21 cellular contexts compared by ENCODE assay signal in the genomic region with DNA sequence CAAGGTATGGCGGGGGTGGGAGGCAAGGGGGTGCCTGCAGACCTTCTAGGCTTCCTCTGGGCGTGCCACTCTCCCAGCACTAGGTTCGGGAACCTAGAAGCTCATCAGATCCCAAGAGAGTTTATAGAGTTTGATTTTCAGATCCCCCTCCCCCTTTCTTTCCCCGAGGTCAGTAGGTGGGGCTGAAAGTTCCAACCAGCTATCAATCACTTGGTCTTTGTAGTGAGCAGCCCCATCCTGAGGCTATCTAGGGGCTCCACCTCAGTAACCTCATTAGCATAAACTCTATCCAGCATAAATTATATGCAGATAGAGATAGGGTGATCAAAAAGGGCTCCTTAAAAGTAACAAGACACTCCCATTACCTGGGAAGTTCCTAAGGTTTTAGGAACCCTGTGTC. TPM values are rescaled to one million over a fixed set of nuclear protein-coding genes. Genes with fewer than 3 reads are reported as not detected.
DNase-seq lines count a peak whose midpoint lies in the region; ATAC-seq, FAIRE-seq and TF ChIP-seq lines count a peak whose summit lies in the region.
"Had no signal": no experiment of that assay in that cellular context is flagged by ENCODE, and none has a peak within 500 bp of the region (broad histone marks: within the 10 kb centered on the region; RNA-seq: fewer than 3 reads in every experiment).

No MANE protein-coding gene starts in this region.

- no peak overlapping the region for H3K4me2 ChIP-seq in PC-3 (ENCODE audit: low read length)

- H2AFZ ChIP-seq in PC-3 (ENCODE audit: low read length): no peak overlapping the region

- no peaks in the 10 kb centered on the region for H3K9me2 ChIP-seq in PC-3 (replicated peaks; ENCODE audit: low read length)

- H3K27ac ChIP-seq in PC-3 (ENCODE audit: low read length) (no peak overlapping the region), colonic mucosa (peak overlapping the region; percentile 1), pancreas (no peak overlapping the region), RWPE1 (no peak overlapping the region)

- ATAC-seq in PC-3 (no peak), mucosa of descending colon (peak; percentile 29), pancreas (no peak)

- TSS peak; percentile 2 for BruUV-seq in PC-3 (replicated peaks; lab: Mats Ljungman, UMichigan)

- H4K20me1 ChIP-seq in PC-3 (ENCODE audit: low read length): no peaks in the 10 kb centered on the region

- intact Hi-C loops in PC-3 (cut with micrococcal nuclease) (no loop called here), colonic mucosa (cut with DNase I) (no loop called here), mucosa of descending colon (cut with DNase I, micrococcal nuclease) (no loop called here), pancreas (cut with DNase I) (no loop called here)

- no peak for FAIRE-seq in pancreas (lab: Jason Lieb, UNC)
- FAIRE-seq: G401.6, GM12891, H1, HepG2 had no signal

- WGBS in pancreas, 2 donors: 82 to 85% methylated on average over 4 of the region's 4 CpGs

- TF ChIP-seq CTCF in PC-3 (conservative IDR thresholded peaks at IDR 0.05; ENCODE audit: low read depth, low read length) (no peak), colonic mucosa (IDR thresholded peaks at IDR 0.05) (no peak), mucosa of descending colon (IDR thresholded peaks at IDR 0.05) (no peak), pancreas (IDR thresholded peaks at IDR 0.05) (no peak), RWPE1 (conservative IDR thresholded peaks at IDR 0.05; ENCODE audit: low read depth) (no peak)

- DNase-seq in PC-3 (no peak), colonic mucosa (no peak), mucosa of descending colon (no peak), kidney glomerular epithelial cell (lab: John Stamatoyannopoulos, UW) (no peak), HEK293T (ENCODE audit: extremely low spot score) (no peak), pancreas (no peak), RWPE1 (ENCODE audit: low spot score) (no peak)
- DNase-seq: BE2C; C1 segment of cervical spinal cord; CD4-positive, CD25-positive, alpha-beta regulatory T cell; CD8-positive, alpha-beta memory T cell; COR-L47; DMS 273 treated with DMSO at 0.1 percent for 48 hours; DMS53; DND-41; EL; H9 had no signal

- no peaks in the 10 kb centered on the region for H3K9me3 ChIP-seq in PC-3 (ENCODE audit: low read length)
- H3K9me3 ChIP-seq in colonic mucosa: no peaks in the 10 kb centered on the region
- no peaks in the 10 kb centered on the region for H3K9me3 ChIP-seq in mucosa of descending colon
- H3K9me3 ChIP-seq in pancreas: no peaks in the 10 kb centered on the region
- H3K9me3 ChIP-seq: BE2C had no signal

- H3K9ac ChIP-seq in PC-3 (ENCODE audit: low read length) (no peak overlapping the region), colonic mucosa (ENCODE audit: low read depth in 2 of 2, low read length in 2 of 2) (no peak overlapping the region)

- H3F3A ChIP-seq in PC-3 (ENCODE audit: low read length, unreplicated experiment): no peaks in the 10 kb centered on the region

- H3K4me1 ChIP-seq in PC-3 (ENCODE audit: insufficient read depth, low read length) (no peaks in the 10 kb centered on the region), colonic mucosa (no peaks in the 10 kb centered on the region), mucosa of descending colon (ENCODE audit: low read depth) (peaks cover 6% of the 10 kb centered on the region), pancreas (no peaks in the 10 kb centered on the region)
- H3K4me1 ChIP-seq: BE2C had no signal

- CTCF ChIA-PET in PC-3 (lab: Charles Lee) (no interaction called here), HEK293T (lab: Yijun Ruan, JAX) (no interaction called here), RWPE1 (lab: Yijun Ruan, JAX) (no interaction called here)

- H3K27me3 ChIP-seq in PC-3 (ENCODE audit: low read length) (no peaks in the 10 kb centered on the region), colonic mucosa (no peaks in the 10 kb centered on the region), pancreas (no peaks in the 10 kb centered on the region)
- H3K27me3 ChIP-seq: BE2C had no signal

- POLR2A ChIA-PET in PC-3 (lab: Charles Lee; ENCODE audit: unreplicated experiment): no interaction called here
- POLR2A ChIA-PET in HEK293T (lab: Yijun Ruan, JAX): no interaction called here
- POLR2A ChIA-PET in RWPE1 (lab: Yijun Ruan, JAX; ENCODE audit: low non-redundant PET): interaction anchor here (0.8 kb wide), 1 partner anchor 55 kb away, joined by 10 read pairs; no protein-coding TSS in a partner anchor

- no peaks in the 10 kb centered on the region for H3K79me2 ChIP-seq in PC-3 (ENCODE audit: low read length)

- no peak overlapping the region for H3K4me3 ChIP-seq in PC-3 (ENCODE audit: low read length)
- no peak overlapping the region for H3K4me3 ChIP-seq in colonic mucosa
- no peak overlapping the region for H3K4me3 ChIP-seq in mucosa of descending colon
- H3K4me3 ChIP-seq in pancreas: no peak overlapping the region

- peaks cover 18% of the 10 kb centered on the region for H3K36me3 ChIP-seq in PC-3 (ENCODE audit: low read depth, low read length)
- H3K36me3 ChIP-seq in colonic mucosa: no peaks in the 10 kb centered on the region
- H3K36me3 ChIP-seq in mucosa of descending colon (ENCODE audit: low read depth): no peaks in the 10 kb centered on the region
- peaks cover 0 to 29% (median 0%) of the 10 kb centered on the region in 3 donors for H3K36me3 ChIP-seq in pancreas
- H3K36me3 ChIP-seq: BE2C had no signal

TF ChIP-seq in HEK293T, 16 proteins besides CTCF, POLR2A, EP300 and RAD21:
- TF ChIP-seq BHLHE40 (IDR thresholded peaks at IDR 0.05; ENCODE audit: borderline replicate concordance) (no peak), LEF1 (IDR thresholded peaks at IDR 0.05; ENCODE audit: borderline replicate concordance) (no peak), SP1 (IDR thresholded peaks at IDR 0.05) (no peak), FOXK2 (IDR thresholded peaks at IDR 0.05) (no peak), ZNF384 (IDR thresholded peaks at IDR 0.05) (no peak), ARNT (IDR thresholded peaks at IDR 0.05) (no peak), CTBP1 (IDR thresholded peaks at IDR 0.05; ENCODE audit: borderline replicate concordance) (no peak), NFRKB (IDR thresholded peaks at IDR 0.05) (no peak), FOXM1 (IDR thresholded peaks at IDR 0.05; ENCODE audit: borderline replicate concordance) (no peak), ELF4 (IDR thresholded peaks at IDR 0.05) (no peak), FOXA1 (IDR thresholded peaks at IDR 0.05) (no peak), SUZ12 (IDR thresholded peaks at IDR 0.05) (no peak)
- TF ChIP-seq, protein P1, sequence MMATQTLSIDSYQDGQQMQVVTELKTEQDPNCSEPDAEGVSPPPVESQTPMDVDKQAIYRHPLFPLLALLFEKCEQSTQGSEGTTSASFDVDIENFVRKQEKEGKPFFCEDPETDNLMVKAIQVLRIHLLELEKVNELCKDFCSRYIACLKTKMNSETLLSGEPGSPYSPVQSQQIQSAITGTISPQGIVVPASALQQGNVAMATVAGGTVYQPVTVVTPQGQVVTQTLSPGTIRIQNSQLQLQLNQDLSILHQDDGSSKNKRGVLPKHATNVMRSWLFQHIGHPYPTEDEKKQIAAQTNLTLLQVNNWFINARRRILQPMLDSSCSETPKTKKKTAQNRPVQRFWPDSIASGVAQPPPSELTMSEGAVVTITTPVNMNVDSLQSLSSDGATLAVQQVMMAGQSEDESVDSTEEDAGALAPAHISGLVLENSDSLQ (IDR thresholded peaks at IDR 0.05): no peak

RNA-seq across cellular contexts. Expression of a gene that starts 32.8 kb away (rescaled TPM):
- total RNA-seq in PC-3 (2014; rRNA removed): 56.8 and 97.1 TPM in 2 replicates
- 10 to 100 TPM; 34.2 to 51.9 TPM for total RNA-seq in colonic mucosa
- 10 to 100 TPM; 31.9 to 40.1 (median 34.5) TPM for total RNA-seq in mucosa of descending colon
- total RNA-seq in pancreas: 10 to 100 TPM; 24.8 to 45.0 (median 33.3) TPM
- 10 to 100 TPM; 16.8 to 45.9 TPM for polyA plus RNA-seq in pancreas

RNA-seq across cellular contexts. Expression of a gene that starts 32.9 kb away (rescaled TPM):
- total RNA-seq in PC-3 (2014; rRNA removed) (9.3 and 11.9 TPM in 2 replicates), colonic mucosa (10 to 100 TPM in 1 of 2 donors, 1 to 10 TPM in 1; 9.9 to 12.3 TPM), mucosa of descending colon (10 to 100 TPM; 11.6 to 16.8 (median 14.9) TPM), pancreas (10 to 100 TPM in 1 of 6 donors, 1 to 10 TPM in 5; 4.3 to 10.1 (median 7.2) TPM)
- 1 to 10 TPM; 4.8 to 8.8 TPM for polyA plus RNA-seq in pancreas

RNA-seq across cellular contexts. Expression of a gene that starts 40.1 kb away (rescaled TPM):
- total RNA-seq in PC-3 (2014; rRNA removed) (1.5 and 2.4 TPM in 2 replicates), colonic mucosa (1 to 10 TPM in 1 of 2 donors, under 1 TPM in 1; 0.58 to 1.1 TPM), mucosa of descending colon (1 to 10 TPM; 1.3 to 2.9 (median 2.1) TPM), pancreas (1 to 10 TPM; 1.1 to 1.9 (median 1.6) TPM)
- 1 to 10 TPM; 1.3 to 1.5 TPM for polyA plus RNA-seq in pancreas
- polyA plus RNA-seq: CD4-positive, CD25-positive, alpha-beta regulatory T cell; CD8-positive, alpha-beta memory T cell had no signal

RNA-seq across cellular contexts. Expression of a gene that starts 52.0 kb away (rescaled TPM):
- 16.0 and 17.2 TPM in 2 replicates for total RNA-seq in PC-3 (2014; rRNA removed)
- 1 to 10 TPM; 3.2 to 9.6 TPM for total RNA-seq in colonic mucosa
- total RNA-seq in mucosa of descending colon: 1 to 10 TPM; 3.1 to 4.7 (median 3.3) TPM
- total RNA-seq in pancreas: 1 to 10 TPM in 2 of 6 donors, under 1 TPM in 4; 0.51 to 1.3 (median 0.88) TPM
- 1 to 10 TPM; 1.2 to 1.3 TPM for polyA plus RNA-seq in pancreas
